Comparison of ENCODE assay signal across 1 cellular context in genomic region chr4:106444557-106444956, GRCh38.
TF ChIP-seq lines count a peak whose summit lies in the region.

No MANE protein-coding gene starts in this region.

TF ChIP-seq in HepG2, 621 proteins besides CTCF, POLR2A, EP300 and RAD21 (continued from another document):
- no peak for TF ChIP-seq HNF1A (IDR thresholded peaks at IDR 0.05; ENCODE audit: low read depth)
- no peak for TF ChIP-seq HNF1A (CRISPR knock-in tag; IDR thresholded peaks at IDR 0.05; ENCODE audit: borderline replicate concordance)
- TF ChIP-seq TFDP2 (CRISPR knock-in tag; IDR thresholded peaks at IDR 0.05) = no peak
- no peak for TF ChIP-seq JUNB (CRISPR knock-in tag; IDR thresholded peaks at IDR 0.05; ENCODE audit: borderline replicate concordance)
- TF ChIP-seq PAX8 (CRISPR knock-in tag; IDR thresholded peaks at IDR 0.05; ENCODE audit: borderline replicate concordance) = no peak
- TF ChIP-seq SOX6 (IDR thresholded peaks at IDR 0.05) = no peak
- TF ChIP-seq SOX6 (CRISPR knock-in tag; IDR thresholded peaks at IDR 0.05) = no peak
- no peak for TF ChIP-seq HMG20B (CRISPR knock-in tag; conservative IDR thresholded peaks at IDR 0.05)
- no peak for TF ChIP-seq RFXANK (CRISPR knock-in tag; IDR thresholded peaks at IDR 0.05)
- no peak for TF ChIP-seq HMGXB3 (CRISPR knock-in tag; IDR thresholded peaks at IDR 0.05; ENCODE audit: borderline replicate concordance)
